ENCODE assay signal across 1 cellular context in the genomic region with DNA sequence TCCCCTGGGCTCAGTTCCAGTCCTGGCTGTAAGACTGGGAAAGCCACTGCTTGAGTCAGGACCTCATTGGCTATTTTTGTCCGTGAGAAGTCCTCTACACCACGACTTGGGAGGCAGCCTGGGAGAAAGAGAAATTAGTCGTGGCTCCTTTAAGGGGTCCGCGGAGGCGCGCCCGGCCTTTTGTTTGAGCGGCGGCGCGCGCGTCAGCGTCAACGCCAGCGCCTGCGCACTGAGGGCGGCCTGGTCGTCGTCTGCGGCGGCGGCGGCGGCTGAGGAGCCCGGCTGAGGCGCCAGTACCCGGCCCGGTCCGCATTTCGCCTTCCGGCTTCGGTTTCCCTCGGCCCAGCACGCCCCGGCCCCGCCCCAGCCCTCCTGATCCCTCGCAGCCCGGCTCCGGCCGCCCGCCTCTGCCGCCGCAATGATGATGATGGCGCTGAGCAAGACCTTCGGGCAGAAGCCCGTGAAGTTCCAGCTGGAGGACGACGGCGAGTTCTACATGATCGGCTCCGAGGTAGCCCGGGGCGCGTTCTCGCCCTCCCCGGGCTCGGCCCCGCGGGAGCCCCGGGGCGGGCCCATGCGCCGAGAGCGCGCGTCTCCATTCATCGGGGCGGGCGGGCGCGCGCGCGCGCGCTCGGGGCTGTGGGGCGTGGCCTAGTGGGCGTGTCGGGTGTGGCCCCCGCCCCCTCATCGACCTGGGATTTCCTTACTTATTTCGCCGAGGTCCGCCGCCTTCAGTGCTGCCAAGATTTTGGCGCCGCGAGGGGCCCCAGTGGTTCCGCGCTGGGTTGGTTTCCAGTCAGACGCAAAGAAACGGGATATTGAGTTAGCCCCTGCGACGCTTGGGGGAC.
TF ChIP-seq lines count a peak whose summit lies in the region.

A gene (plus strand): TSS at position 215 of the 848 bp plus-strand sequence. CDS start 204 bp downstream, at position 419.

TF ChIP-seq in HepG2, 621 proteins besides CTCF, POLR2A, EP300 and RAD21 (continued from another document and continues in another):
- TF ChIP-seq SCMH1 (CRISPR knock-in tag; IDR thresholded peaks at IDR 0.05; ENCODE audit: borderline replicate concordance) (no peak), ZNF879 (CRISPR knock-in tag; IDR thresholded peaks at IDR 0.05) (no peak), ZNF101 (CRISPR knock-in tag; IDR thresholded peaks at IDR 0.05; ENCODE audit: borderline replicate concordance, low read depth) (no peak), ATM (IDR thresholded peaks at IDR 0.05; ENCODE audit: borderline replicate concordance) (no peak), CENPT (CRISPR knock-in tag; IDR thresholded peaks at IDR 0.05; ENCODE audit: low read depth) (no peak), SYNCRIP (IDR thresholded peaks at IDR 0.05; ENCODE audit: insufficient read depth, low read depth, low read length) (no peak), MED13 (CRISPR knock-in tag; IDR thresholded peaks at IDR 0.05) (no peak), ZNF367 (CRISPR knock-in tag; IDR thresholded peaks at IDR 0.05; ENCODE audit: borderline replicate concordance) (no peak; the same call in 1 of the 2 replicates), HOXA3 (CRISPR knock-in tag; IDR thresholded peaks at IDR 0.05) (0 out of 2 replicates have a peak, but pooled peaks have one; percentile 8), ZNF235 (CRISPR knock-in tag; IDR thresholded peaks at IDR 0.05; ENCODE audit: borderline replicate concordance) (0 out of 2 replicates have a peak, but pooled peaks have one; percentile 66), GTF3A (CRISPR knock-in tag; conservative IDR thresholded peaks at IDR 0.05) (peak; percentile 63; the same call in 1 of the 2 replicates), REXO4 (CRISPR knock-in tag; IDR thresholded peaks at IDR 0.05; ENCODE audit: borderline replicate concordance) (no peak), ZNF350 (CRISPR knock-in tag; IDR thresholded peaks at IDR 0.05; ENCODE audit: borderline replicate concordance, low read depth) (no peak), MIER2 (CRISPR knock-in tag; IDR thresholded peaks at IDR 0.05) (no peak), HDAC2 (CRISPR knock-in tag; IDR thresholded peaks at IDR 0.05) (no peak), ZNF841 (CRISPR knock-in tag; IDR thresholded peaks at IDR 0.05; ENCODE audit: borderline replicate concordance) (no peak), ZNF33B (CRISPR knock-in tag; IDR thresholded peaks at IDR 0.05) (no peak), ZNF30 (CRISPR knock-in tag; IDR thresholded peaks at IDR 0.05) (no peak), ZNF333 (CRISPR knock-in tag; IDR thresholded peaks at IDR 0.05; ENCODE audit: borderline replicate concordance) (0 out of 2 replicates have a peak, but pooled peaks have one; percentile 59), ZFP36 (IDR thresholded peaks at IDR 0.05; ENCODE audit: borderline replicate concordance, low read depth, low read length, partially characterized antibody) (no peak), CHD4 (IDR thresholded peaks at IDR 0.05; ENCODE audit: borderline replicate concordance, low read length) (no peak), ZNF225 (CRISPR knock-in tag; IDR thresholded peaks at IDR 0.05) (no peak; the same call in 1 of the 2 replicates), FOXK2 (IDR thresholded peaks at IDR 0.05) (no peak; the same call in none of the 2 replicates), BHLHE40 (IDR thresholded peaks at IDR 0.05; ENCODE audit: low read length) (no peak), ZNF260 (CRISPR knock-in tag; IDR thresholded peaks at IDR 0.05; ENCODE audit: borderline replicate concordance, low read depth) (no peak), REPIN1 (CRISPR knock-in tag; IDR thresholded peaks at IDR 0.05; ENCODE audit: borderline replicate concordance, low read depth) (peak; percentile 51; the same call in 1 of the 2 replicates), SRSF4 (IDR thresholded peaks at IDR 0.05; ENCODE audit: low read depth, low read length, poor library complexity, severe bottlenecking) (no peak)
- TF ChIP-seq, protein P1, sequence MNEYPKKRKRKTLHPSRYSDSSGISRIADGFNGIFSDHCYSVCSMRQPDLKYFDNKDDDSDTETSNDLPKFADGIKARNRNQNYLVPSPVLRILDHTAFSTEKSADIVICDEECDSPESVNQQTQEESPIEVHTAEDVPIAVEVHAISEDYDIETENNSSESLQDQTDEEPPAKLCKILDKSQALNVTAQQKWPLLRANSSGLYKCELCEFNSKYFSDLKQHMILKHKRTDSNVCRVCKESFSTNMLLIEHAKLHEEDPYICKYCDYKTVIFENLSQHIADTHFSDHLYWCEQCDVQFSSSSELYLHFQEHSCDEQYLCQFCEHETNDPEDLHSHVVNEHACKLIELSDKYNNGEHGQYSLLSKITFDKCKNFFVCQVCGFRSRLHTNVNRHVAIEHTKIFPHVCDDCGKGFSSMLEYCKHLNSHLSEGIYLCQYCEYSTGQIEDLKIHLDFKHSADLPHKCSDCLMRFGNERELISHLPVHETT (CRISPR knock-in tag; conservative IDR thresholded peaks at IDR 0.05): no peak
- TF ChIP-seq, protein P2, sequence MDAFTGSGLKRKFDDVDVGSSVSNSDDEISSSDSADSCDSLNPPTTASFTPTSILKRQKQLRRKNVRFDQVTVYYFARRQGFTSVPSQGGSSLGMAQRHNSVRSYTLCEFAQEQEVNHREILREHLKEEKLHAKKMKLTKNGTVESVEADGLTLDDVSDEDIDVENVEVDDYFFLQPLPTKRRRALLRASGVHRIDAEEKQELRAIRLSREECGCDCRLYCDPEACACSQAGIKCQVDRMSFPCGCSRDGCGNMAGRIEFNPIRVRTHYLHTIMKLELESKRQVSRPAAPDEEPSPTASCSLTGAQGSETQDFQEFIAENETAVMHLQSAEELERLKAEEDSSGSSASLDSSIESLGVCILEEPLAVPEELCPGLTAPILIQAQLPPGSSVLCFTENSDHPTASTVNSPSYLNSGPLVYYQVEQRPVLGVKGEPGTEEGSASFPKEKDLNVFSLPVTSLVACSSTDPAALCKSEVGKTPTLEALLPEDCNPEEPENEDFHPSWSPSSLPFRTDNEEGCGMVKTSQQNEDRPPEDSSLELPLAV (CRISPR knock-in tag; conservative IDR thresholded peaks at IDR 0.05; ENCODE audit: low read depth): no peak
- TF ChIP-seq, protein P3, sequence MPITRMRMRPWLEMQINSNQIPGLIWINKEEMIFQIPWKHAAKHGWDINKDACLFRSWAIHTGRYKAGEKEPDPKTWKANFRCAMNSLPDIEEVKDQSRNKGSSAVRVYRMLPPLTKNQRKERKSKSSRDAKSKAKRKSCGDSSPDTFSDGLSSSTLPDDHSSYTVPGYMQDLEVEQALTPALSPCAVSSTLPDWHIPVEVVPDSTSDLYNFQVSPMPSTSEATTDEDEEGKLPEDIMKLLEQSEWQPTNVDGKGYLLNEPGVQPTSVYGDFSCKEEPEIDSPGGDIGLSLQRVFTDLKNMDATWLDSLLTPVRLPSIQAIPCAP (CRISPR knock-in tag; IDR thresholded peaks at IDR 0.05; ENCODE audit: low read depth): no peak
- TF ChIP-seq, protein P4, sequence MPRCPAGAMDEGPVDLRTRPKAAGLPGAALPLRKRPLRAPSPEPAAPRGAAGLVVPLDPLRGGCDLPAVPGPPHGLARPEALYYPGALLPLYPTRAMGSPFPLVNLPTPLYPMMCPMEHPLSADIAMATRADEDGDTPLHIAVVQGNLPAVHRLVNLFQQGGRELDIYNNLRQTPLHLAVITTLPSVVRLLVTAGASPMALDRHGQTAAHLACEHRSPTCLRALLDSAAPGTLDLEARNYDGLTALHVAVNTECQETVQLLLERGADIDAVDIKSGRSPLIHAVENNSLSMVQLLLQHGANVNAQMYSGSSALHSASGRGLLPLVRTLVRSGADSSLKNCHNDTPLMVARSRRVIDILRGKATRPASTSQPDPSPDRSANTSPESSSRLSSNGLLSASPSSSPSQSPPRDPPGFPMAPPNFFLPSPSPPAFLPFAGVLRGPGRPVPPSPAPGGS (CRISPR knock-in tag; IDR thresholded peaks at IDR 0.05): peak; percentile 77; the same call in 1 of the 2 replicates
- TF ChIP-seq, protein P5, sequence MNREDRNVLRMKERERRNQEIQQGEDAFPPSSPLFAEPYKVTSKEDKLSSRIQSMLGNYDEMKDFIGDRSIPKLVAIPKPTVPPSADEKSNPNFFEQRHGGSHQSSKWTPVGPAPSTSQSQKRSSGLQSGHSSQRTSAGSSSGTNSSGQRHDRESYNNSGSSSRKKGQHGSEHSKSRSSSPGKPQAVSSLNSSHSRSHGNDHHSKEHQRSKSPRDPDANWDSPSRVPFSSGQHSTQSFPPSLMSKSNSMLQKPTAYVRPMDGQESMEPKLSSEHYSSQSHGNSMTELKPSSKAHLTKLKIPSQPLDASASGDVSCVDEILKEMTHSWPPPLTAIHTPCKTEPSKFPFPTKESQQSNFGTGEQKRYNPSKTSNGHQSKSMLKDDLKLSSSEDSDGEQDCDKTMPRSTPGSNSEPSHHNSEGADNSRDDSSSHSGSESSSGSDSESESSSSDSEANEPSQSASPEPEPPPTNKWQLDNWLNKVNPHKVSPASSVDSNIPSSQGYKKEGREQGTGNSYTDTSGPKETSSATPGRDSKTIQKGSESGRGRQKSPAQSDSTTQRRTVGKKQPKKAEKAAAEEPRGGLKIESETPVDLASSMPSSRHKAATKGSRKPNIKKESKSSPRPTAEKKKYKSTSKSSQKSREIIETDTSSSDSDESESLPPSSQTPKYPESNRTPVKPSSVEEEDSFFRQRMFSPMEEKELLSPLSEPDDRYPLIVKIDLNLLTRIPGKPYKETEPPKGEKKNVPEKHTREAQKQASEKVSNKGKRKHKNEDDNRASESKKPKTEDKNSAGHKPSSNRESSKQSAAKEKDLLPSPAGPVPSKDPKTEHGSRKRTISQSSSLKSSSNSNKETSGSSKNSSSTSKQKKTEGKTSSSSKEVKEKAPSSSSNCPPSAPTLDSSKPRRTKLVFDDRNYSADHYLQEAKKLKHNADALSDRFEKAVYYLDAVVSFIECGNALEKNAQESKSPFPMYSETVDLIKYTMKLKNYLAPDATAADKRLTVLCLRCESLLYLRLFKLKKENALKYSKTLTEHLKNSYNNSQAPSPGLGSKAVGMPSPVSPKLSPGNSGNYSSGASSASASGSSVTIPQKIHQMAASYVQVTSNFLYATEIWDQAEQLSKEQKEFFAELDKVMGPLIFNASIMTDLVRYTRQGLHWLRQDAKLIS (CRISPR knock-in tag; IDR thresholded peaks at IDR 0.05): no peak
- TF ChIP-seq, protein P6, sequence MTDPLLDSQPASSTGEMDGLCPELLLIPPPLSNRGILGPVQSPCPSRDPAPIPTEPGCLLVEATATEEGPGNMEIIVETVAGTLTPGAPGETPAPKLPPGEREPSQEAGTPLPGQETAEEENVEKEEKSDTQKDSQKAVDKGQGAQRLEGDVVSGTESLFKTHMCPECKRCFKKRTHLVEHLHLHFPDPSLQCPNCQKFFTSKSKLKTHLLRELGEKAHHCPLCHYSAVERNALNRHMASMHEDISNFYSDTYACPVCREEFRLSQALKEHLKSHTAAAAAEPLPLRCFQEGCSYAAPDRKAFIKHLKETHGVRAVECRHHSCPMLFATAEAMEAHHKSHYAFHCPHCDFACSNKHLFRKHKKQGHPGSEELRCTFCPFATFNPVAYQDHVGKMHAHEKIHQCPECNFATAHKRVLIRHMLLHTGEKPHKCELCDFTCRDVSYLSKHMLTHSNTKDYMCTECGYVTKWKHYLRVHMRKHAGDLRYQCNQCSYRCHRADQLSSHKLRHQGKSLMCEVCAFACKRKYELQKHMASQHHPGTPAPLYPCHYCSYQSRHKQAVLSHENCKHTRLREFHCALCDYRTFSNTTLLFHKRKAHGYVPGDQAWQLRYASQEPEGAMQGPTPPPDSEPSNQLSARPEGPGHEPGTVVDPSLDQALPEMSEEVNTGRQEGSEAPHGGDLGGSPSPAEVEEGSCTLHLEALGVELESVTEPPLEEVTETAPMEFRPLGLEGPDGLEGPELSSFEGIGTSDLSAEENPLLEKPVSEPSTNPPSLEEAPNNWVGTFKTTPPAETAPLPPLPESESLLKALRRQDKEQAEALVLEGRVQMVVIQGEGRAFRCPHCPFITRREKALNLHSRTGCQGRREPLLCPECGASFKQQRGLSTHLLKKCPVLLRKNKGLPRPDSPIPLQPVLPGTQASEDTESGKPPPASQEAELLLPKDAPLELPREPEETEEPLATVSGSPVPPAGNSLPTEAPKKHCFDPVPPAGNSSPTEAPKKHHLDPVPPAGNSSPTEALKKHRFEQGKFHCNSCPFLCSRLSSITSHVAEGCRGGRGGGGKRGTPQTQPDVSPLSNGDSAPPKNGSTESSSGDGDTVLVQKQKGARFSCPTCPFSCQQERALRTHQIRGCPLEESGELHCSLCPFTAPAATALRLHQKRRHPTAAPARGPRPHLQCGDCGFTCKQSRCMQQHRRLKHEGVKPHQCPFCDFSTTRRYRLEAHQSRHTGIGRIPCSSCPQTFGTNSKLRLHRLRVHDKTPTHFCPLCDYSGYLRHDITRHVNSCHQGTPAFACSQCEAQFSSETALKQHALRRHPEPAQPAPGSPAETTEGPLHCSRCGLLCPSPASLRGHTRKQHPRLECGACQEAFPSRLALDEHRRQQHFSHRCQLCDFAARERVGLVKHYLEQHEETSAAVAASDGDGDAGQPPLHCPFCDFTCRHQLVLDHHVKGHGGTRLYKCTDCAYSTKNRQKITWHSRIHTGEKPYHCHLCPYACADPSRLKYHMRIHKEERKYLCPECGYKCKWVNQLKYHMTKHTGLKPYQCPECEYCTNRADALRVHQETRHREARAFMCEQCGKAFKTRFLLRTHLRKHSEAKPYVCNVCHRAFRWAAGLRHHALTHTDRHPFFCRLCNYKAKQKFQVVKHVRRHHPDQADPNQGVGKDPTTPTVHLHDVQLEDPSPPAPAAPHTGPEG (CRISPR knock-in tag; IDR thresholded peaks at IDR 0.05): peak; percentile 81
- TF ChIP-seq, protein P7, sequence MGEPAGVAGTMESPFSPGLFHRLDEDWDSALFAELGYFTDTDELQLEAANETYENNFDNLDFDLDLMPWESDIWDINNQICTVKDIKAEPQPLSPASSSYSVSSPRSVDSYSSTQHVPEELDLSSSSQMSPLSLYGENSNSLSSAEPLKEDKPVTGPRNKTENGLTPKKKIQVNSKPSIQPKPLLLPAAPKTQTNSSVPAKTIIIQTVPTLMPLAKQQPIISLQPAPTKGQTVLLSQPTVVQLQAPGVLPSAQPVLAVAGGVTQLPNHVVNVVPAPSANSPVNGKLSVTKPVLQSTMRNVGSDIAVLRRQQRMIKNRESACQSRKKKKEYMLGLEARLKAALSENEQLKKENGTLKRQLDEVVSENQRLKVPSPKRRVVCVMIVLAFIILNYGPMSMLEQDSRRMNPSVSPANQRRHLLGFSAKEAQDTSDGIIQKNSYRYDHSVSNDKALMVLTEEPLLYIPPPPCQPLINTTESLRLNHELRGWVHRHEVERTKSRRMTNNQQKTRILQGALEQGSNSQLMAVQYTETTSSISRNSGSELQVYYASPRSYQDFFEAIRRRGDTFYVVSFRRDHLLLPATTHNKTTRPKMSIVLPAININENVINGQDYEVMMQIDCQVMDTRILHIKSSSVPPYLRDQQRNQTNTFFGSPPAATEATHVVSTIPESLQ (CRISPR knock-in tag; conservative IDR thresholded peaks at IDR 0.05): no peak
- TF ChIP-seq, protein P8, sequence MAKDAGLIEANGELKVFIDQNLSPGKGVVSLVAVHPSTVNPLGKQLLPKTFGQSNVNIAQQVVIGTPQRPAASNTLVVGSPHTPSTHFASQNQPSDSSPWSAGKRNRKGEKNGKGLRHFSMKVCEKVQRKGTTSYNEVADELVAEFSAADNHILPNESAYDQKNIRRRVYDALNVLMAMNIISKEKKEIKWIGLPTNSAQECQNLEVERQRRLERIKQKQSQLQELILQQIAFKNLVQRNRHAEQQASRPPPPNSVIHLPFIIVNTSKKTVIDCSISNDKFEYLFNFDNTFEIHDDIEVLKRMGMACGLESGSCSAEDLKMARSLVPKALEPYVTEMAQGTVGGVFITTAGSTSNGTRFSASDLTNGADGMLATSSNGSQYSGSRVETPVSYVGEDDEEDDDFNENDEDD (CRISPR knock-in tag; IDR thresholded peaks at IDR 0.05; ENCODE audit: borderline replicate concordance): peak; percentile 10; the same call in 1 of the 2 replicates
